1 cellular context compared by ENCODE assay signal in genomic region chr17:41521574-41522261, GRCh38.
TF ChIP-seq lines count a peak whose summit lies in the region.

No MANE protein-coding gene starts in this region.

TF ChIP-seq in HepG2, 621 proteins besides CTCF, POLR2A, EP300 and RAD21 (continued from another document and continues in another):
- TF ChIP-seq HMGXB4 (CRISPR knock-in tag; IDR thresholded peaks at IDR 0.05; ENCODE audit: borderline replicate concordance in 1 of 2, low read depth in 1 of 2) (no peak), PCBP2 (optimal IDR thresholded peaks at IDR 0.05; ENCODE audit: low read depth, low read length, poor library complexity, severe bottlenecking) (no peak), DMAP1 (CRISPR knock-in tag; IDR thresholded peaks at IDR 0.05) (0 out of 2 replicates have a peak, but pooled peaks have one; percentile 35), CHD4 (IDR thresholded peaks at IDR 0.05; ENCODE audit: borderline replicate concordance, low read length) (0 out of 2 replicates have a peak, but pooled peaks have one; percentile 73), EZH2 (conservative IDR thresholded peaks at IDR 0.05; ENCODE audit: low read depth, low read length) (no peak), ZNF142 (CRISPR knock-in tag; IDR thresholded peaks at IDR 0.05) (no peak), KLF13 (CRISPR knock-in tag; IDR thresholded peaks at IDR 0.05) (no peak), IKZF4 (CRISPR knock-in tag; IDR thresholded peaks at IDR 0.05; ENCODE audit: borderline replicate concordance, low read depth, not compliant biosample characterization) (no peak), AHDC1 (CRISPR knock-in tag; IDR thresholded peaks at IDR 0.05; ENCODE audit: borderline replicate concordance) (no peak), CENPT (CRISPR knock-in tag; IDR thresholded peaks at IDR 0.05; ENCODE audit: low read depth) (no peak), HOXA5 (CRISPR knock-in tag; IDR thresholded peaks at IDR 0.05) (no peak), TIGD3 (CRISPR knock-in tag; IDR thresholded peaks at IDR 0.05; ENCODE audit: borderline replicate concordance) (no peak), ZBTB7A (CRISPR knock-in tag; IDR thresholded peaks at IDR 0.05) (no peak), NBN (conservative IDR thresholded peaks at IDR 0.05) (no peak), NFE2L1 (CRISPR knock-in tag; IDR thresholded peaks at IDR 0.05; ENCODE audit: borderline replicate concordance) (no peak), ZNF354B (CRISPR knock-in tag; IDR thresholded peaks at IDR 0.05) (no peak), ZKSCAN5 (CRISPR knock-in tag; IDR thresholded peaks at IDR 0.05) (no peak), ZNF720 (CRISPR knock-in tag; IDR thresholded peaks at IDR 0.05) (no peak), JUN (CRISPR knock-in tag; IDR thresholded peaks at IDR 0.05) (no peak), ONECUT2 (CRISPR knock-in tag; IDR thresholded peaks at IDR 0.05) (no peak), EHMT2 (IDR thresholded peaks at IDR 0.05; ENCODE audit: borderline replicate concordance, low read depth, low read length) (no peak), ZSCAN22 (CRISPR knock-in tag; IDR thresholded peaks at IDR 0.05) (no peak), ZNF747 (CRISPR knock-in tag; IDR thresholded peaks at IDR 0.05; ENCODE audit: borderline replicate concordance) (no peak), ZBTB49 (CRISPR knock-in tag; IDR thresholded peaks at IDR 0.05; ENCODE audit: borderline replicate concordance) (no peak), DRAP1 (CRISPR knock-in tag; IDR thresholded peaks at IDR 0.05) (no peak), ZNF607 (CRISPR knock-in tag; IDR thresholded peaks at IDR 0.05; ENCODE audit: borderline replicate concordance) (no peak), ZSCAN5A (CRISPR knock-in tag; IDR thresholded peaks at IDR 0.05; ENCODE audit: borderline replicate concordance) (no peak), ETV5 (CRISPR knock-in tag; IDR thresholded peaks at IDR 0.05; ENCODE audit: borderline replicate concordance) (peak; percentile 66; the same call in 1 of the 2 replicates), ATF6 (CRISPR knock-in tag; conservative IDR thresholded peaks at IDR 0.05) (no peak), ZBTB8A (CRISPR knock-in tag; IDR thresholded peaks at IDR 0.05; ENCODE audit: borderline replicate concordance, low read depth) (no peak), ZEB1 (IDR thresholded peaks at IDR 0.05; ENCODE audit: insufficient replicate concordance, low read depth) (peak; percentile 98), NCOA1 (CRISPR knock-in tag; IDR thresholded peaks at IDR 0.05) (no peak), ZNF292 (CRISPR knock-in tag; IDR thresholded peaks at IDR 0.05; ENCODE audit: borderline replicate concordance, low read depth) (no peak), CHCHD3 (CRISPR knock-in tag; IDR thresholded peaks at IDR 0.05) (no peak), EEA1 (CRISPR knock-in tag; IDR thresholded peaks at IDR 0.05; ENCODE audit: borderline replicate concordance) (no peak), TFE3 (CRISPR knock-in tag; IDR thresholded peaks at IDR 0.05) (peak; percentile 42; the same call in 1 of the 2 replicates)
